In genomic region chr1:186540521-186540920, GRCh38 we compare ENCODE assay signal across 31 cellular contexts.
"Had no signal": no experiment of that assay in that cellular context is flagged by ENCODE, and none has a peak within 500 bp of the region (broad histone marks: within the 10 kb centered on the region; RNA-seq: fewer than 3 reads in every experiment).

No MANE protein-coding gene starts in this region.

- H3K9me3 ChIP-seq: body of pancreas, colonic mucosa had no signal

- FAIRE-seq: frontal cortex had no signal

- H3K27ac ChIP-seq: adrenal gland, body of pancreas, colonic mucosa, dorsolateral prefrontal cortex, WERI-Rb-1 had no signal

- H3K27me3 ChIP-seq: adrenal gland, body of pancreas, colonic mucosa, dorsolateral prefrontal cortex had no signal

- H3K4me3 ChIP-seq: adrenal gland, body of pancreas, colonic mucosa, dorsolateral prefrontal cortex had no signal

- H3K4me1 ChIP-seq: body of pancreas, colonic mucosa had no signal

- DNase-seq: activated B cell treated with CpG ODN at 0.5 μM for 24 hours; activated CD4-positive, alpha-beta memory T cell treated with anti-CD3 and anti-CD28 coated beads for 36 hours; activated CD4-positive, alpha-beta T cell treated with anti-CD3 and anti-CD28 coated beads for 36 hours; activated CD4-positive, alpha-beta T cell treated with anti-CD3 and anti-CD28 coated beads, Interleukin-2, amount 10 ng/mL, durations not matched to agents 24 days and 14 days; activated CD8-positive, alpha-beta memory T cell treated with anti-CD3 and anti-CD28 coated beads, Interleukin-2, amount 10 ng/mL, durations not matched to agents 7 days and 5 days; activated CD8-positive, alpha-beta memory T cell treated with anti-CD3 and anti-CD28 coated beads, Interleukin-2, amount 50 U/mL, for 4 hours; activated CD8-positive, alpha-beta T cell treated with anti-CD3 and anti-CD28 coated beads, Interleukin-2, amount 10 ng/mL, durations not matched to agents 7 days and 5 days; activated effector memory CD4-positive, alpha-beta T cell treated with anti-CD3 and anti-CD28 coated beads, Interleukin-2, amount 50 U/mL, for 16 hours; activated naive CD4-positive, alpha-beta T cell treated with anti-CD3 and anti-CD28 coated beads for 36 hours; activated naive CD8-positive, alpha-beta T cell treated with anti-CD3 and anti-CD28 coated beads for 36 hours; activated naive CD8-positive, alpha-beta T cell treated with anti-CD3 and anti-CD28 coated beads, Interleukin-2, amount 50 U/mL, for 24 hours; activated T-cell treated with anti-CD3 and anti-CD28 coated beads, Interleukin-2, amount 50 U/mL, for 1 hour; activated T-cell treated with anti-CD3 and anti-CD28 coated beads, Interleukin-2, amount 50 U/mL, for 48 hours; adrenal gland; amygdala; aorta; body of pancreas; central memory CD4-positive, alpha-beta T cell; cerebellar nuclear complex; colonic mucosa; dorsolateral prefrontal cortex; effector memory CD4-positive, alpha-beta T cell; foreskin fibroblast; head of caudate nucleus; T-helper 1 cell; T-helper 17 cell; T1000; WERI-Rb-1 had no signal

- ATAC-seq: activated CD4-positive, alpha-beta T cell treated with anti-CD3 and anti-CD28 coated beads for 36 hours; activated CD4-positive, CD25-positive, alpha-beta regulatory T cell treated with anti-CD3 and anti-CD28 coated beads, Interleukin-2, amount 50 U/mL, for 24 hours; activated CD8-positive, alpha-beta memory T cell treated with anti-CD3 and anti-CD28 coated beads, Interleukin-2, amount 10 ng/mL, durations not matched to agents 7 days and 5 days; activated CD8-positive, alpha-beta T cell treated with anti-CD3 and anti-CD28 coated beads, Interleukin-2, amount 10 ng/mL, durations not matched to agents 7 days and 5 days; activated naive CD8-positive, alpha-beta T cell treated with anti-CD3 and anti-CD28 coated beads, Interleukin-2, amount 50 U/mL, for 24 hours; body of pancreas; esophagus mucosa; T-helper 17 cell had no signal

- H3K36me3 ChIP-seq: adrenal gland, colonic mucosa, WERI-Rb-1 had no signal
